In the genomic region with DNA sequence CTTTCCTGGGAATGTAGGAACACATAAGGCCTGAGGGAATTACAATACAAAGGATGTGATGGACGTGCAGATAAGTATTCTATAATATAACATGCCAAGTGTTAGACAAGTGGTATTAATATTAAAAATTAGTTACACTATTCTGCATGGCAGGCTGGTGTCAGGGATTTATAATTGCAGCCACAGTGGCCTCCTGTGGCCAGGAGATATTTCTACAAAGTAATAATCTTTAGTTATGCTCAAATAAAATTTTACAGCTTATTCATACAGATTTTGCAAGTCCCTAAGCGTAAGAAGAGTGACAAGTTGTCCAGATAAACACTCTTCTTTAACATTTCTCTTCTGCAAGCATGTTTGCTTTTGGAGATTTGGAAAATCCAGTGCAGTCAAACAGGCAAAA, we compare ENCODE assay signal across 32 cellular contexts.
"Had no signal": no experiment of that assay in that cellular context is flagged by ENCODE, and none has a peak within 500 bp of the region (broad histone marks: within the 10 kb centered on the region; RNA-seq: fewer than 3 reads in every experiment).

No MANE protein-coding gene starts in this region.

- ATAC-seq: activated T-cell treated with anti-CD3 and anti-CD28 coated beads, Interleukin-2, amount 50 U/mL, for 4 hours; activated T-helper 17 cell treated with anti-CD3 and anti-CD28 coated beads, Interleukin-2, amount 50 U/mL, for 72 hours; foreskin keratinocyte; heart left ventricle; left colon; pancreas; sciatic nerve; stimulated activated naive CD8-positive, alpha-beta T cell treated with anti-CD3 and anti-CD28 coated beads, Interleukin-15, Interleukin-2, amounts not matched to agents 100 U/mL and 50 U/mL, for 24 hours had no signal

- H3K27ac ChIP-seq: esophagus muscularis mucosa, foreskin keratinocyte, heart left ventricle, pancreas, prostate gland, skin epidermis, testis, transverse colon had no signal

- DNase-seq: activated CD4-positive, alpha-beta memory T cell treated with anti-CD3 and anti-CD28 coated beads, Interleukin-2, amount 10 ng/mL, durations not matched to agents 7 days and 5 days; activated CD4-positive, alpha-beta T cell treated with anti-CD3 and anti-CD28 coated beads for 1 hour; activated CD4-positive, alpha-beta T cell treated with anti-CD3 and anti-CD28 coated beads, Interleukin-2, amount 10 ng/mL, durations not matched to agents 7 days and 5 days; activated CD8-positive, alpha-beta memory T cell treated with anti-CD3 and anti-CD28 coated beads, Interleukin-2, amount 50 U/mL, for 48 hours; activated gamma-delta T cell treated with Interleukin-2 at 50 U/mL for 16 hours; activated naive CD4-positive, alpha-beta T cell treated with anti-CD3 and anti-CD28 coated beads, Interleukin-2, amount 50 U/mL, for 16 hours; activated T-cell treated with anti-CD3 and anti-CD28 coated beads, Interleukin-2, amount 50 U/mL, for 4 hours; amniotic stem cell; central memory CD4-positive, alpha-beta T cell; endodermal cell; foreskin keratinocyte; heart left ventricle; hypothalamus; immature natural killer cell; kidney; left colon; mammary epithelial cell; naive B cell; nephron progenitor cell; nucleus accumbens; pancreas; retina; stimulated activated CD4-positive, alpha-beta T cell treated with anti-CD3 and anti-CD28 coated beads, Interleukin-12 subunit alpha, Interleukin-12 subunit beta, amount 100 ng/mL, for 4 hours; stimulated activated CD4-positive, alpha-beta T cell treated with anti-CD3 and anti-CD28 coated beads, Interleukin-4, amount 100 ng/mL, for 1 hour; stimulated activated naive CD8-positive, alpha-beta T cell treated with anti-CD3 and anti-CD28 coated beads, Interleukin-15, Interleukin-2, amounts not matched to agents 100 U/mL and 50 U/mL, for 24 hours; testis; transverse colon had no signal
